Comparison of ENCODE assay signal across 8 cellular contexts in genomic region chr1:161305872-161306519, GRCh38. TPM values are rescaled to one million over a fixed set of nuclear protein-coding genes. Genes with fewer than 3 reads are reported as not detected.
DNase-seq lines count a peak whose midpoint lies in the region; ATAC-seq and TF ChIP-seq lines count a peak whose summit lies in the region.

No MANE protein-coding gene starts in this region.

- intact Hi-C loops in ascending aorta (cut with DNase I), result no loop called here
- intact Hi-C loops in sciatic nerve (cut with DNase I), result no loop called here

- no peaks in the 10 kb centered on the region for H3K27me3 Mint-ChIP-seq in T-helper 17 cell

- H3K4me3 ChIP-seq in BJ (ENCODE audit: low read depth, low read length) (peak overlapping the region; percentile 67), ascending aorta (peak overlapping the region; percentile 58 to 83)

- peak overlapping the region; percentile 99 for H3K4me3 Mint-ChIP-seq in T-helper 17 cell

- CTCF ChIA-PET in BJ (lab: Yijun Ruan, JAX), result interaction anchor here (0.6 to 1.6 kb wide), 3 partner anchors 11 to 80 kb away, joined by 3 to 11 read pairs (median 3); partner anchors contain the start of gene TOMM40L

- H3K36me3 Mint-ChIP-seq in T-helper 17 cell (ENCODE audit: low read depth), result no peaks in the 10 kb centered on the region

- peaks cover 30% of the 10 kb centered on the region for H3K4me1 Mint-ChIP-seq in T-helper 17 cell

- DNase-seq in BJ (ENCODE audit: low read depth) (no peak), M059J (ENCODE audit: low read depth) (peak; percentile 29), T-helper 17 cell (peak; percentile 70 to 81 (median 70)), ascending aorta (ENCODE audit: low spot score in 2 of 2) (peak; percentile 33 to 86), iPS DF 4.7 (ENCODE audit: extremely low read depth, low spot score) (peak; percentile 97), sciatic nerve (ENCODE audit: low spot score) (peak; percentile 84), DMS 273 treated with DMSO at 0.1 percent for 48 hours (lab: John Stamatoyannopoulos, UW) (no peak)

- ATAC-seq in GM19463 (IDR thresholded peaks at IDR 0.05; ENCODE audit: unreplicated experiment) (peak; percentile 89), T-helper 17 cell (peak; percentile 98), sciatic nerve (peak; percentile 87)

- TF ChIP-seq CTCF in BJ (IDR thresholded peaks at IDR 0.05; ENCODE audit: insufficient read depth, low read depth, low read length), result peak; percentile 36
- TF ChIP-seq CTCF in ascending aorta (IDR thresholded peaks at IDR 0.05), result peak in 1 of 3 experiments; percentile 16

- peaks cover 0 to 9% of the 10 kb centered on the region in 2 donors for H3K4me1 ChIP-seq in ascending aorta

- H3K36me3 ChIP-seq in BJ (ENCODE audit: control insufficient read depth, insufficient read depth, low read length), result no peaks in the 10 kb centered on the region
- no peaks in the 10 kb centered on the region for H3K36me3 ChIP-seq in ascending aorta

- H3K27me3 ChIP-seq in BJ (ENCODE audit: control insufficient read depth, insufficient read depth, low read length) (0 out of 2 replicates have a peak, but pooled peaks cover 1% of the 10 kb centered on the region), ascending aorta (no peaks in the 10 kb centered on the region)

- POLR2A ChIA-PET in BJ (lab: Charles Lee), result interaction anchor here (1.1 kb wide), 1 partner anchor 80 kb away, joined by 3 read pairs; the partner anchor contains the start of gene TOMM40L

- H3K27ac Mint-ChIP-seq in T-helper 17 cell, result peak overlapping the region; percentile 91

- peak overlapping the region in 1 of 2 donors; percentile 38 for H3K27ac ChIP-seq in ascending aorta

- H3K9me3 ChIP-seq in T-helper 17 cell (ENCODE audit: control insufficient read depth, low read length, poor library complexity, severe bottlenecking), result no peaks in the 10 kb centered on the region
- H3K9me3 ChIP-seq in ascending aorta, result no peaks in the 10 kb centered on the region

RNA-seq across cellular contexts. Expression of gene MPZ, which starts 3.8 kb away (rescaled TPM):
- polyA plus RNA-seq in BJ (2011; rRNA removed), result 0.42 and 0.69 TPM in 2 replicates
- polyA minus RNA-seq in BJ (2011; rRNA and poly(A)+ RNA removed), result 0.47 and 0.57 TPM in 2 replicates
- 0.62 and 0.89 TPM in 2 replicates for total RNA-seq in M059J (2014; rRNA removed; shearing (Covaris generic))
- total RNA-seq in T-helper 17 cell (1 to 10 TPM; 2.3 to 2.9 TPM), ascending aorta (2.4 TPM), sciatic nerve (4,832 TPM)

RNA-seq across cellular contexts. Expression of gene SDHC, which starts 8.2 kb away (rescaled TPM):
- 275 and 315 TPM in 2 replicates for polyA plus RNA-seq in BJ (2011; rRNA removed)
- 49.1 and 89.5 TPM in 2 replicates for polyA minus RNA-seq in BJ (2011; rRNA and poly(A)+ RNA removed)
- 19.2 and 44.2 TPM in 2 replicates for total RNA-seq in M059J (2014; rRNA removed; shearing (Covaris generic))
- total RNA-seq in T-helper 17 cell (10 to 100 TPM; 64.4 to 76.8 TPM), ascending aorta (23.2 TPM), sciatic nerve (124 TPM)

RNA-seq across cellular contexts. Expression of gene PCP4L1, which starts 47.5 kb away (rescaled TPM):
- not detected in 2 replicates for polyA plus RNA-seq in BJ (2011; rRNA removed)
- not detected in 2 replicates for polyA minus RNA-seq in BJ (2011; rRNA and poly(A)+ RNA removed)
- not detected in 2 replicates for total RNA-seq in M059J (2014; rRNA removed; shearing (Covaris generic))
- total RNA-seq in T-helper 17 cell (not detected), ascending aorta (not detected), sciatic nerve (0.89 TPM)

Comparison
In these comparisons a context has a peak if more than half of its experiments do, and no peak if none do; other contexts are left out.
1. DNase-seq: peak in M059J (single experiment), T-helper 17 cell (3 of 3), ascending aorta (2 of 2), iPS DF 4.7 (single experiment) and sciatic nerve (single experiment); none in BJ (single experiment) and DMS 273 treated with DMSO at 0.1 percent for 48 hours (single experiment).
2. RNA of gene MPZ, which starts 3.8 kb away (total RNA-seq): 4,832 TPM in sciatic nerve (single experiment); 2.3 to 2.9 TPM in T-helper 17 cell, 2.4 TPM in ascending aorta (single experiment) and 0.62 to 0.89 TPM in M059J; every median in the first group is over 1,000 times any median in the second.
3. Peak in every context shown above with its lines, with median percentiles within 50 percentile points of each other: ATAC-seq.